Comparison of ENCODE assay signal across 8 cellular contexts in the genomic region with DNA sequence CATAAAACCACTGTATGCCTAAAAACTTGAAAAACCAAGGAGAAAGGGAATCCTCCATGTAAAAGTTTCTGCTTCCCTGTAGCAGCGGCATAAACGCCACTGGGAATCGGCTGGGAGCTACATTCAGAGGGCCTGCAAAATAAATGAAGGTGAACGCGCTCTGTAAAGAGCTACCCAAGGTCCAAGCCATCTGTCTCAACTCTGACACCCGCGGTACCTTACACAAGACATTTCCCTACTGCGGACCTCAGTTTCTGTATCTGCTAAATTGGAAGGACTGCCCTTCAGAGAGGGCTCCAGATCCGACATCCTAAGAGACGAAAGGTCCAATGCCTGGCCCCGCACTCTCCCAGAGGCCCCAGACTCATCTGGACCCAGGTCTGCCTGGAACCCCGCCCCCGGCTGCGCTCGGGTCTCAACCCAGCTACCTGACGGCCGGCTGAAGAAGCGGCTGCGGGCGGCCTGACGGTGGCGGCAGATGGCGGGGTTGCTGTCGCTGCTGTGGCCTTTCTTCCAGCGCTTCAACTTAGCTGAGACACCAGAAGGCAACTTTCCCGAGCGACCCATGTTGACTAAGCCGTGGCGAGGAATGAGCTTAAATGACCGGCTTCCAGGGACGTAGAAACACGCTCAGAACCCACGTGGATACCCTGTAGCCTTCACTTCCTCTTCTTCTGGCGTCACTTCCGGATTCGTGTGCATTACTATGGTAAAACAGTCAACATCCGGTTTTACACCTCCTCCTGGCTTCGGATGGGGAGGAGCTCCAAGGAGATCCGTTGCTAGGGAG. TPM values are rescaled to one million over a fixed set of nuclear protein-coding genes. Genes with fewer than 3 reads are reported as not detected.
DNase-seq lines count a peak whose midpoint lies in the region; ATAC-seq and TF ChIP-seq lines count a peak whose summit lies in the region.

TSS of gene RRP12 (minus strand) at position 676 of the 790 bp plus-strand sequence. CDS start at position 567, 109 bp downstream.

- peak; percentile 76 for TF ChIP-seq POLR2A in erythroblast (IDR thresholded peaks at IDR 0.05; ENCODE audit: low read length)

- DNase-seq in DMS79 treated with DMSO at 0.1 percent for 48 hours (lab: John Stamatoyannopoulos, UW), result peak; percentile 66
- peak; percentile 85 for DNase-seq in OCI-M2 (lab: John Stamatoyannopoulos, UW; ENCODE audit: unreplicated experiment)
- peak; percentile 76 for DNase-seq in activated T-cell treated with anti-CD3 and anti-CD28 coated beads for 4 hours
- DNase-seq in erythroblast (lab: John Stamatoyannopoulos, UW), result peak; percentile 94 to 96
- DNase-seq in mucosa of gallbladder (ENCODE audit: low spot score), result peak; percentile 95
- DNase-seq in stimulated activated CD8-positive, alpha-beta memory T cell treated with anti-CD3 and anti-CD28 coated beads, Interleukin-7, amount 100 ng/mL, for 24 hours (ENCODE audit: low read depth), result peak; percentile 56

- no peak for TF ChIP-seq RAD21 in Ishikawa (IDR thresholded peaks at IDR 0.05; ENCODE audit: low read depth)

- ATAC-seq in GM21619 (IDR thresholded peaks at IDR 0.05; ENCODE audit: unreplicated experiment), result peak; percentile 97

- no peak for TF ChIP-seq EP300 in Ishikawa (IDR thresholded peaks at IDR 0.05; ENCODE audit: borderline replicate concordance)

TF ChIP-seq in Ishikawa, 13 proteins besides CTCF, POLR2A, EP300 and RAD21:
- TF ChIP-seq ZBTB7A (IDR thresholded peaks at IDR 0.05; ENCODE audit: low read depth) (no peak), FOXM1 (IDR thresholded peaks at IDR 0.05; ENCODE audit: borderline replicate concordance, low read depth) (no peak), USF1 (IDR thresholded peaks at IDR 0.05) (peak; percentile 81), NFIC (IDR thresholded peaks at IDR 0.05) (no peak), REST (IDR thresholded peaks at IDR 0.05; ENCODE audit: low read depth) (no peak), CEBPB (IDR thresholded peaks at IDR 0.05) (no peak), YY1 (IDR thresholded peaks at IDR 0.05; ENCODE audit: low read depth) (peak; percentile 62; the same call in 1 of the 2 replicates), TEAD4 (IDR thresholded peaks at IDR 0.05) (0 out of 2 replicates have a peak, but pooled peaks have one; percentile 18), TAF1 (IDR thresholded peaks at IDR 0.05; ENCODE audit: low read depth) (peak; percentile 70), TCF12 (IDR thresholded peaks at IDR 0.05; ENCODE audit: low read depth) (no peak), CREB1 (IDR thresholded peaks at IDR 0.05; ENCODE audit: low read depth) (peak; percentile 92), EGR1 (IDR thresholded peaks at IDR 0.05) (no peak)
- TF ChIP-seq, protein P1, sequence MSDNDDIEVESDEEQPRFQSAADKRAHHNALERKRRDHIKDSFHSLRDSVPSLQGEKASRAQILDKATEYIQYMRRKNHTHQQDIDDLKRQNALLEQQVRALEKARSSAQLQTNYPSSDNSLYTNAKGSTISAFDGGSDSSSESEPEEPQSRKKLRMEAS (IDR thresholded peaks at IDR 0.05), result peak; percentile 100

RNA-seq across cellular contexts. Expression of gene RRP12, which starts in this region (rescaled TPM):
- 20.9 TPM for total RNA-seq in mucosa of gallbladder

Comparison
In these comparisons a context has a peak if more than half of its experiments do, and no peak if none do; other contexts are left out.
1. Peak in every context shown above with its lines: DNase-seq and ATAC-seq.